Comparison of ENCODE assay signal across 18 cellular contexts in genomic region chr3:194941360-194941955, GRCh38.
"Had no signal": no experiment of that assay in that cellular context is flagged by ENCODE, and none has a peak within 500 bp of the region (broad histone marks: within the 10 kb centered on the region; RNA-seq: fewer than 3 reads in every experiment).

No MANE protein-coding gene starts in this region.

- H3K79me2 ChIP-seq: hepatocyte had no signal

- H3K4me3 ChIP-seq: hepatocyte, spleen, testis, tibial nerve had no signal

- H3K9me3 Mint-ChIP-seq: mesothelial cell of epicardium; natural killer cell treated with Interleukin-12 subunit alpha and Interleukin-12 subunit beta and Interleukin-15 and Interleukin-18, amount 100 ng/mL, for 72 hours; stimulated activated naive B cell treated with anti-CD40 and anti-IgM and Interleukin-4, amounts not matched to agents 10 μg/mL and 1 μg/mL and 100 μg/mL, for 72 hours; stimulated activated naive CD8-positive, alpha-beta T cell treated with anti-CD3 and anti-CD28 coated beads, Interleukin-15, amount 100 ng/mL, for 72 hours had no signal

- H3K4me2 ChIP-seq: hepatocyte had no signal

- H3K36me3 Mint-ChIP-seq: mesothelial cell of epicardium; natural killer cell treated with Interleukin-12 subunit alpha and Interleukin-12 subunit beta and Interleukin-15 and Interleukin-18, amount 100 ng/mL, for 72 hours; stimulated activated naive B cell treated with anti-CD40 and anti-IgM and Interleukin-4, amounts not matched to agents 10 μg/mL and 1 μg/mL and 100 μg/mL, for 72 hours had no signal

- H3K36me3 ChIP-seq: spleen, tibial nerve had no signal

- H3K4me1 ChIP-seq: tibial nerve had no signal

- H3K27ac ChIP-seq: hepatocyte, testis, tibial nerve had no signal

- H3K4me1 Mint-ChIP-seq: endodermal cell; stimulated activated naive CD8-positive, alpha-beta T cell treated with anti-CD3 and anti-CD28 coated beads, Interleukin-15, amount 100 ng/mL, for 72 hours had no signal

- H3K27me3 ChIP-seq: hepatocyte, spleen, testis, tibial nerve had no signal

- DNase-seq: effector CD4-positive, alpha-beta T cell; endodermal cell; erythroblast; foreskin melanocyte; kidney glomerular epithelial cell; mammary epithelial cell; posterior cingulate gyrus; spleen; stimulated activated CD4-positive, alpha-beta T cell treated with anti-CD3 and anti-CD28 coated beads, Interleukin-15, amount 100 ng/mL, for 24 hours; stimulated activated CD4-positive, alpha-beta T cell treated with anti-CD3 and anti-CD28 coated beads, Interleukin-1b, Interleukin-23, amount 100 ng/mL, for 48 hours; stimulated activated CD4-positive, alpha-beta T cell treated with anti-CD3 and anti-CD28 coated beads, Interleukin-4, amount 100 ng/mL, for 24 hours; stimulated activated naive B cell treated with anti-CD40 and anti-IgM and Interleukin-4, amounts not matched to agents 10 μg/mL and 1 μg/mL and 100 μg/mL, for 72 hours; stimulated activated naive CD8-positive, alpha-beta T cell treated with anti-CD3 and anti-CD28 coated beads, Interleukin-15, amount 100 ng/mL, for 72 hours; testis had no signal

- H3K27ac Mint-ChIP-seq: endodermal cell; mesothelial cell of epicardium; natural killer cell treated with Interleukin-12 subunit alpha and Interleukin-12 subunit beta and Interleukin-15 and Interleukin-18, amount 100 ng/mL, for 72 hours; stimulated activated naive B cell treated with anti-CD40 and anti-IgM and Interleukin-4, amounts not matched to agents 10 μg/mL and 1 μg/mL and 100 μg/mL, for 72 hours; stimulated activated naive CD8-positive, alpha-beta T cell treated with anti-CD3 and anti-CD28 coated beads, Interleukin-15, amount 100 ng/mL, for 72 hours had no signal

- H3K9me3 ChIP-seq: spleen, testis, tibial nerve had no signal

- H3K4me3 Mint-ChIP-seq: endodermal cell; mesothelial cell of epicardium; natural killer cell treated with Interleukin-12 subunit alpha and Interleukin-12 subunit beta and Interleukin-15 and Interleukin-18, amount 100 ng/mL, for 72 hours; stimulated activated naive B cell treated with anti-CD40 and anti-IgM and Interleukin-4, amounts not matched to agents 10 μg/mL and 1 μg/mL and 100 μg/mL, for 72 hours; stimulated activated naive CD8-positive, alpha-beta T cell treated with anti-CD3 and anti-CD28 coated beads, Interleukin-15, amount 100 ng/mL, for 72 hours had no signal

- H2AFZ ChIP-seq: hepatocyte had no signal
